ENCODE assay signal across 9 cellular contexts in genomic region chr11:128095459-128096096, GRCh38.
DNase-seq lines count a peak whose midpoint lies in the region; ATAC-seq and TF ChIP-seq lines count a peak whose summit lies in the region.
"Had no signal": no experiment of that assay in that cellular context is flagged by ENCODE, and none has a peak within 500 bp of the region (broad histone marks: within the 10 kb centered on the region; RNA-seq: fewer than 3 reads in every experiment).

No MANE protein-coding gene starts in this region.

- POLR2A ChIA-PET in WTC11 (lab: Charles Lee) (no interaction called here), T-cell (lab: Charles Lee) (no interaction called here)

- TF ChIP-seq CTCF in C4-2B (conservative IDR thresholded peaks at IDR 0.05) (peak; percentile 20), WTC11 (IDR thresholded peaks at IDR 0.05) (no peak)

- no peaks in the 10 kb centered on the region for H3K36me3 Mint-ChIP-seq in WTC11
- H3K36me3 Mint-ChIP-seq in T-cell: peaks cover 5% of the 10 kb centered on the region

- H3K4me1 Mint-ChIP-seq in WTC11 (peaks cover 7% of the 10 kb centered on the region), T-cell (peaks cover 5 to 10% (median 8%) of the 10 kb centered on the region in 3 donors)

- H3K4me3 Mint-ChIP-seq in WTC11 (no peak overlapping the region), T-cell (no peak overlapping the region)
- H3K4me3 Mint-ChIP-seq: central memory CD8-positive, alpha-beta T cell had no signal

- no peaks in the 10 kb centered on the region for H3K27me3 Mint-ChIP-seq in WTC11 (ENCODE audit: low read depth)
- H3K27me3 Mint-ChIP-seq in T-cell: no peaks in the 10 kb centered on the region
- H3K27me3 Mint-ChIP-seq: central memory CD8-positive, alpha-beta T cell had no signal

- H3K9me3 Mint-ChIP-seq in WTC11 (peaks cover 9% of the 10 kb centered on the region), T-cell (peaks cover 0 to 7% (median 0%) of the 10 kb centered on the region in 3 donors)

- CTCF ChIA-PET in WTC11 (lab: Charles Lee) (interaction anchor here (0.6 kb wide), 1 partner anchor 62 kb away, joined by 3 read pairs; no protein-coding TSS in a partner anchor), T-cell (lab: Charles Lee) (no interaction called here)

- no peak overlapping the region for H3K27ac ChIP-seq in C4-2B

- ATAC-seq in WTC11 (peak; percentile 55; the same call in 1 of the 2 replicates), T-cell (replicated peaks in 1 of 4) (no peak)

- H3K27ac Mint-ChIP-seq in WTC11 (no peak overlapping the region), T-cell (no peak overlapping the region)

- DNase-seq in HPDE6-E6E7 (ENCODE audit: extremely low spot score) (peak; percentile 51), WTC11 (ENCODE audit: low spot score) (no peak), kidney glomerular epithelial cell (lab: John Stamatoyannopoulos, UW) (peak; percentile 81), DMS79 (lab: John Stamatoyannopoulos, UW) (no peak), OCI-M1 (lab: John Stamatoyannopoulos, UW) (no peak), T-cell (no peak)
- DNase-seq in activated CD4-positive, CD25-positive, alpha-beta regulatory T cell treated with anti-CD3 and anti-CD28 coated beads, Interleukin-2, amount 50 U/mL, for 72 hours: no peak

TF ChIP-seq in WTC11, 78 proteins besides CTCF, POLR2A, EP300 and RAD21:
- TF ChIP-seq NFATC4 (CRISPR knock-in tag; IDR thresholded peaks at IDR 0.05) (no peak), NFYB (CRISPR knock-in tag; conservative IDR thresholded peaks at IDR 0.05; ENCODE audit: low read depth) (no peak), SMAD3 (CRISPR knock-in tag; IDR thresholded peaks at IDR 0.05; ENCODE audit: borderline replicate concordance) (no peak), NFE2L1 (CRISPR knock-in tag; IDR thresholded peaks at IDR 0.05) (no peak), CREB1 (CRISPR knock-in tag; IDR thresholded peaks at IDR 0.05) (no peak)
- TF ChIP-seq, protein P1, sequence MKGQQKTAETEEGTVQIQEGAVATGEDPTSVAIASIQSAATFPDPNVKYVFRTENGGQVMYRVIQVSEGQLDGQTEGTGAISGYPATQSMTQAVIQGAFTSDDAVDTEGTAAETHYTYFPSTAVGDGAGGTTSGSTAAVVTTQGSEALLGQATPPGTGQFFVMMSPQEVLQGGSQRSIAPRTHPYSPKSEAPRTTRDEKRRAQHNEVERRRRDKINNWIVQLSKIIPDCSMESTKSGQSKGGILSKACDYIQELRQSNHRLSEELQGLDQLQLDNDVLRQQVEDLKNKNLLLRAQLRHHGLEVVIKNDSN (CRISPR knock-in tag; IDR thresholded peaks at IDR 0.05): no peak
TF ChIP-seq in WTC11: peak in this region for 0.

Comparison
In these comparisons a context has a peak if more than half of its experiments do, and no peak if none do; other contexts are left out.
1. DNase-seq: peak in HPDE6-E6E7 (single experiment) and kidney glomerular epithelial cell (single experiment); none in WTC11 (single experiment), DMS79 (single experiment), OCI-M1 (single experiment), T-cell (0 of 34) and activated CD4-positive, CD25-positive, alpha-beta regulatory T cell treated with anti-CD3 and anti-CD28 coated beads, Interleukin-2, amount 50 U/mL, for 72 hours (single experiment).